In genomic region chr2:9249036-9249800, GRCh38 we compare ENCODE assay signal across 11 cellular contexts. TPM values are rescaled to one million over a fixed set of nuclear protein-coding genes. Genes with fewer than 3 reads are reported as not detected.
A peak's percentile ranks its signal among the peaks of the same experiment; 100 is the strongest.
DNase-seq lines count a peak whose midpoint lies in the region; ATAC-seq and TF ChIP-seq lines count a peak whose summit lies in the region.
"Had no signal": no experiment of that assay in that cellular context is flagged by ENCODE, and none has a peak within 500 bp of the region (broad histone marks: within the 10 kb centered on the region; RNA-seq: fewer than 3 reads in every experiment).

No MANE protein-coding gene starts in this region.

- TF ChIP-seq CTCF in cardiac fibroblast (IDR thresholded peaks at IDR 0.05; ENCODE audit: low read depth, low read length) (peak; percentile 1), mucosa of descending colon (IDR thresholded peaks at IDR 0.05) (no peak)

- no peaks in the 10 kb centered on the region for H3K9me3 ChIP-seq in mucosa of descending colon
- H3K9me3 ChIP-seq: BE2C, uterus had no signal

- ATAC-seq in mucosa of descending colon (peak; percentile 49), HG03097 (IDR thresholded peaks at IDR 0.05; ENCODE audit: low FRiP score, unreplicated experiment) (no peak), GM18873 (IDR thresholded peaks at IDR 0.05; ENCODE audit: low FRiP score, unreplicated experiment) (no peak)
- ATAC-seq: activated CD4-positive, alpha-beta T cell treated with anti-CD3 and anti-CD28 coated beads for 36 hours had no signal

- H3K4me3 ChIP-seq in cardiac fibroblast (replicated peaks in 1 of 2; ENCODE audit: low read depth in 2 of 2, low read length in 2 of 2) (no peak overlapping the region), mucosa of descending colon (no peak overlapping the region)
- H3K4me3 ChIP-seq: uterus had no signal

- DNase-seq in A172 (ENCODE audit: low spot score) (peak; percentile 87), HS-5 (ENCODE audit: low read depth) (peak; percentile 65), cardiac fibroblast (ENCODE audit: low read depth in 2 of 2) (peak; percentile 59 to 87), mucosa of descending colon (no peak), cerebellar cortex (ENCODE audit: low spot score) (no peak), activated gamma-delta T cell (lab: John Stamatoyannopoulos, UW) (no peak)
- DNase-seq: activated CD4-positive, alpha-beta T cell treated with anti-CD3 and anti-CD28 coated beads for 36 hours; BE2C; uterus had no signal

- H3K4me1 ChIP-seq in mucosa of descending colon (ENCODE audit: low read depth): peaks cover 66% of the 10 kb centered on the region

- intact Hi-C loops in mucosa of descending colon (cut with DNase I, micrococcal nuclease): no loop called here

- H3K36me3 ChIP-seq in mucosa of descending colon (ENCODE audit: low read depth): no peaks in the 10 kb centered on the region
- H3K36me3 ChIP-seq: BE2C, uterus had no signal

RNA-seq across cellular contexts. Expression of gene ASAP2, which starts 42.6 kb away (rescaled TPM):
- total RNA-seq in A172 (2014; rRNA removed; shearing (Covaris generic)): 20.4 and 24.4 TPM in 2 replicates
- total RNA-seq in mucosa of descending colon: 10 to 100 TPM; 50.4 to 84.1 (median 50.5) TPM

Comparison
In these comparisons a context has a peak if more than half of its experiments do, and no peak if none do; other contexts are left out.
1. DNase-seq: peak in A172 (single experiment), HS-5 (single experiment) and cardiac fibroblast (2 of 2); none in mucosa of descending colon (0 of 3), cerebellar cortex (single experiment) and activated gamma-delta T cell (single experiment).